1 cellular context compared by ENCODE assay signal in the genomic region with DNA sequence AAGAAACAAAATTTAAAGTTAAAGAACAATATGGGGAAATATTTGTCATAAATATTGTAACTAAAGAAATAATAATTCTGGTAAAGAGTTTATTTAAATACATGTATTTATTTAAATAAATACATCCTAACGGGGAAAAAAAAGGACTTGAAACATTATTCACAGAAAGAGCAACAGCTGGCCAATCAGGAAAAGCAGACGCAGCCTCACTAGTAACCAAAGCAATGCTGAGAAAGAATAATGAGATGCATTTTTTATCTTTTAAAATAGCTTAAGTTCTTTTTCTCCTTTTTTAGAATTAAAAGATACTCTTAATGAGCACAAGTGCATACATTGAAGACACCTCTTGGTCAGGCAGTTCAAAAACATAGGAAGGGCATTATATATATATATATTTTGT.
TF ChIP-seq lines count a peak whose summit lies in the region.

No MANE protein-coding gene starts in this region.

TF ChIP-seq in HepG2, 621 proteins besides CTCF, POLR2A, EP300 and RAD21:
- TF ChIP-seq SAP130 (CRISPR knock-in tag; IDR thresholded peaks at IDR 0.05; ENCODE audit: low read depth), result no peak
- TF ChIP-seq RFX5 (IDR thresholded peaks at IDR 0.05; ENCODE audit: low read depth, low read length), result peak; percentile 90
- no peak for TF ChIP-seq KLF6 (CRISPR knock-in tag; IDR thresholded peaks at IDR 0.05)
- TF ChIP-seq CREM (IDR thresholded peaks at IDR 0.05), result no peak
- no peak for TF ChIP-seq CREM (CRISPR knock-in tag; IDR thresholded peaks at IDR 0.05)
- TF ChIP-seq, protein P1, sequence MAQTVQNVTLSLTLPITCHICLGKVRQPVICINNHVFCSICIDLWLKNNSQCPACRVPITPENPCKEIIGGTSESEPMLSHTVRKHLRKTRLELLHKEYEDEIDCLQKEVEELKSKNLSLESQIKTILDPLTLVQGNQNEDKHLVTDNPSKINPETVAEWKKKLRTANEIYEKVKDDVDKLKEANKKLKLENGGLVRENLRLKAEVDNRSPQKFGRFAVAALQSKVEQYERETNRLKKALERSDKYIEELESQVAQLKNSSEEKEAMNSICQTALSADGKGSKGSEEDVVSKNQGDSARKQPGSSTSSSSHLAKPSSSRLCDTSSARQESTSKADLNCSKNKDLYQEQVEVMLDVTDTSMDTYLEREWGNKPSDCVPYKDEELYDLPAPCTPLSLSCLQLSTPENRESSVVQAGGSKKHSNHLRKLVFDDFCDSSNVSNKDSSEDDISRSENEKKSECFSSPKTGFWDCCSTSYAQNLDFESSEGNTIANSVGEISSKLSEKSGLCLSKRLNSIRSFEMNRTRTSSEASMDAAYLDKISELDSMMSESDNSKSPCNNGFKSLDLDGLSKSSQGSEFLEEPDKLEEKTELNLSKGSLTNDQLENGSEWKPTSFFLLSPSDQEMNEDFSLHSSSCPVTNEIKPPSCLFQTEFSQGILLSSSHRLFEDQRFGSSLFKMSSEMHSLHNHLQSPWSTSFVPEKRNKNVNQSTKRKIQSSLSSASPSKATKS (CRISPR knock-in tag; IDR thresholded peaks at IDR 0.05), result no peak
- no peak for TF ChIP-seq ZNF326 (CRISPR knock-in tag; IDR thresholded peaks at IDR 0.05; ENCODE audit: borderline replicate concordance)
- TF ChIP-seq THYN1 (CRISPR knock-in tag; IDR thresholded peaks at IDR 0.05; ENCODE audit: borderline replicate concordance, low read depth), result no peak
